1 cellular context compared by ENCODE assay signal in genomic region chr22:22478450-22478849, GRCh38.
TF ChIP-seq lines count a peak whose summit lies in the region.

No MANE protein-coding gene starts in this region.

TF ChIP-seq in K562, 482 proteins besides CTCF, POLR2A, EP300 and RAD21 (continued from another document and continues in another):
- TF ChIP-seq ZBTB5 (IDR thresholded peaks at IDR 0.05) (no peak), PRDM10 (IDR thresholded peaks at IDR 0.05; ENCODE audit: partially characterized antibody) (peak; percentile 69), ZNF282 (CRISPR knock-in tag; IDR thresholded peaks at IDR 0.05) (no peak), ZNF280B (CRISPR knock-in tag; IDR thresholded peaks at IDR 0.05) (no peak), USF1 (CRISPR knock-in tag; IDR thresholded peaks at IDR 0.05) (no peak), FOXJ2 (tag; IDR thresholded peaks at IDR 0.05) (peak; percentile 76; the same call in 1 of the 2 replicates), ZNF766 (CRISPR knock-in tag; conservative IDR thresholded peaks at IDR 0.05) (0 out of 2 replicates have a peak, but pooled peaks have one; percentile 29), ATF7 (IDR thresholded peaks at IDR 0.05) (no peak), SOX6 (IDR thresholded peaks at IDR 0.05) (no peak), TFE3 (CRISPR knock-in tag; IDR thresholded peaks at IDR 0.05) (0 out of 2 replicates have a peak, but pooled peaks have one; percentile 0), GMEB1 (CRISPR knock-in tag; IDR thresholded peaks at IDR 0.05) (peak; percentile 22; the same call in 1 of the 2 replicates), NR2C1 (IDR thresholded peaks at IDR 0.05) (peak; percentile 43; the same call in 1 of the 2 replicates), NR2C1 (tag; IDR thresholded peaks at IDR 0.05) (no peak), KLF16 (IDR thresholded peaks at IDR 0.05) (no peak), SREBF2 (CRISPR knock-in tag; IDR thresholded peaks at IDR 0.05) (no peak), ZNF830 (CRISPR knock-in tag; IDR thresholded peaks at IDR 0.05) (0 out of 2 replicates have a peak, but pooled peaks have one; percentile 57), NR1H2 (CRISPR knock-in tag; IDR thresholded peaks at IDR 0.05) (no peak), SMAD3 (CRISPR knock-in tag; conservative IDR thresholded peaks at IDR 0.05) (no peak), ZNF644 (tag; IDR thresholded peaks at IDR 0.05; ENCODE audit: low read depth) (no peak), ZNF232 (CRISPR knock-in tag; IDR thresholded peaks at IDR 0.05) (no peak; the same call in 1 of the 2 replicates), ARID4B (CRISPR knock-in tag; IDR thresholded peaks at IDR 0.05) (no peak), HNRNPL (IDR thresholded peaks at IDR 0.05; ENCODE audit: low read depth, low read length) (no peak), ZNF395 (CRISPR knock-in tag; IDR thresholded peaks at IDR 0.05) (no peak), ILK (tag; IDR thresholded peaks at IDR 0.05; ENCODE audit: borderline replicate concordance, low read depth) (0 out of 2 replicates have a peak, but pooled peaks have one; percentile 39), PBX2 (CRISPR knock-in tag; IDR thresholded peaks at IDR 0.05; ENCODE audit: low read depth) (no peak), PBX2 (tag; conservative IDR thresholded peaks at IDR 0.05; ENCODE audit: low read depth) (peak; percentile 55; the same call in 1 of the 2 replicates), RB1 (IDR thresholded peaks at IDR 0.05; ENCODE audit: low read depth) (0 out of 2 replicates have a peak, but pooled peaks have one; percentile 13), PCBP2 (IDR thresholded peaks at IDR 0.05; ENCODE audit: low read depth, low read length, poor library complexity, severe bottlenecking) (no peak), EHMT2 (IDR thresholded peaks at IDR 0.05) (peak; percentile 78; the same call in 1 of the 2 replicates), FOXP4 (CRISPR knock-in tag; IDR thresholded peaks at IDR 0.05; ENCODE audit: borderline replicate concordance) (no peak), STAT5A (IDR thresholded peaks at IDR 0.05; ENCODE audit: borderline replicate concordance, low read length) (no peak), SRSF3 (IDR thresholded peaks at IDR 0.05; ENCODE audit: insufficient read depth, low read length) (no peak), ID3 (CRISPR knock-in tag; IDR thresholded peaks at IDR 0.05) (no peak; the same call in 1 of the 2 replicates), ID3 (tag; IDR thresholded peaks at IDR 0.05) (peak; percentile 43; the same call in 1 of the 2 replicates)
